ENCODE assay signal across 8 cellular contexts in genomic region chr9:130689937-130690700, GRCh38. TPM values are rescaled to one million over a fixed set of nuclear protein-coding genes. Genes with fewer than 3 reads are reported as not detected.
DNase-seq lines count a peak whose midpoint lies in the region; ATAC-seq and TF ChIP-seq lines count a peak whose summit lies in the region.

No MANE protein-coding gene starts in this region.

- DNase-seq in COLO668 (lab: John Stamatoyannopoulos, UW; ENCODE audit: unreplicated experiment), result peak; percentile 7
- DNase-seq in HuH-7.5 (ENCODE audit: low spot score), result peak; percentile 78
- no peak for DNase-seq in endothelial cell (ENCODE audit: low spot score)
- DNase-seq in middle frontal gyrus (ENCODE audit: extremely low spot score, low spot score), result peak; percentile 33
- DNase-seq in NCI-H1930 (lab: John Stamatoyannopoulos, UW), result no peak
- DNase-seq in stimulated activated naive CD8-positive, alpha-beta T cell treated with anti-CD3 and anti-CD28 coated beads, Interleukin-15, Interleukin-2, amounts not matched to agents 100 U/mL and 50 U/mL, for 24 hours, result no peak

- H3K4me3 Mint-ChIP-seq in endothelial cell (ENCODE audit: unreplicated experiment), result no peak overlapping the region

- H3K36me3 Mint-ChIP-seq in endothelial cell (ENCODE audit: low read depth, unreplicated experiment), result peaks cover 6% of the 10 kb centered on the region

- H3K27me3 Mint-ChIP-seq in endothelial cell (ENCODE audit: unreplicated experiment), result peaks cover 5% of the 10 kb centered on the region

- H3K4me1 Mint-ChIP-seq in endothelial cell (ENCODE audit: unreplicated experiment), result peaks cover 17% of the 10 kb centered on the region

- H3K9me3 Mint-ChIP-seq in endothelial cell (ENCODE audit: unreplicated experiment), result no peaks in the 10 kb centered on the region

- no peak for ATAC-seq in stimulated activated naive CD8-positive, alpha-beta T cell treated with anti-CD3 and anti-CD28 coated beads, Interleukin-15, Interleukin-2, amounts not matched to agents 100 U/mL and 50 U/mL, for 24 hours
- ATAC-seq in HG02610 (IDR thresholded peaks at IDR 0.05; ENCODE audit: unreplicated experiment), result no peak

- TF ChIP-seq CTCF in endothelial cell (IDR thresholded peaks at IDR 0.05; ENCODE audit: unreplicated experiment), result no peak

- H3K27ac Mint-ChIP-seq in endothelial cell (ENCODE audit: unreplicated experiment), result peak overlapping the region; percentile 3

TF ChIP-seq in PFSK-1, 5 proteins besides CTCF, POLR2A, EP300 and RAD21:
- TF ChIP-seq TAF1 (IDR thresholded peaks at IDR 0.05; ENCODE audit: borderline replicate concordance, insufficient read depth, low read length), result no peak
- TF ChIP-seq POLR2AphosphoS5 (IDR thresholded peaks at IDR 0.05; ENCODE audit: low read depth, low read length), result peak; percentile 91
TF ChIP-seq in PFSK-1: peak in this region for 1.

RNA-seq across cellular contexts. Expression of gene EXOSC2, which starts 3.5 kb away (rescaled TPM):
- polyA plus RNA-seq in PFSK-1 (2012; ENCODE audit: insufficient read length, low read depth), result 28.0 TPM
- total RNA-seq in endothelial cell (ENCODE audit: unreplicated experiment), result 26.0 TPM

RNA-seq across cellular contexts. Expression of gene PRDM12, which starts 25.7 kb away (rescaled TPM):
- 0.88 TPM for polyA plus RNA-seq in PFSK-1 (2012; ENCODE audit: insufficient read length, low read depth)
- not detected for total RNA-seq in endothelial cell (ENCODE audit: unreplicated experiment)

Comparison
In these comparisons a context has a peak if more than half of its experiments do, and no peak if none do; other contexts are left out.
1. DNase-seq: peak in COLO668 (single experiment), HuH-7.5 (single experiment) and middle frontal gyrus (single experiment); none in endothelial cell (single experiment), NCI-H1930 (0 of 2) and stimulated activated naive CD8-positive, alpha-beta T cell treated with anti-CD3 and anti-CD28 coated beads, Interleukin-15, Interleukin-2, amounts not matched to agents 100 U/mL and 50 U/mL, for 24 hours (single experiment).